Comparison of ENCODE assay signal across 14 cellular contexts in the genomic region with DNA sequence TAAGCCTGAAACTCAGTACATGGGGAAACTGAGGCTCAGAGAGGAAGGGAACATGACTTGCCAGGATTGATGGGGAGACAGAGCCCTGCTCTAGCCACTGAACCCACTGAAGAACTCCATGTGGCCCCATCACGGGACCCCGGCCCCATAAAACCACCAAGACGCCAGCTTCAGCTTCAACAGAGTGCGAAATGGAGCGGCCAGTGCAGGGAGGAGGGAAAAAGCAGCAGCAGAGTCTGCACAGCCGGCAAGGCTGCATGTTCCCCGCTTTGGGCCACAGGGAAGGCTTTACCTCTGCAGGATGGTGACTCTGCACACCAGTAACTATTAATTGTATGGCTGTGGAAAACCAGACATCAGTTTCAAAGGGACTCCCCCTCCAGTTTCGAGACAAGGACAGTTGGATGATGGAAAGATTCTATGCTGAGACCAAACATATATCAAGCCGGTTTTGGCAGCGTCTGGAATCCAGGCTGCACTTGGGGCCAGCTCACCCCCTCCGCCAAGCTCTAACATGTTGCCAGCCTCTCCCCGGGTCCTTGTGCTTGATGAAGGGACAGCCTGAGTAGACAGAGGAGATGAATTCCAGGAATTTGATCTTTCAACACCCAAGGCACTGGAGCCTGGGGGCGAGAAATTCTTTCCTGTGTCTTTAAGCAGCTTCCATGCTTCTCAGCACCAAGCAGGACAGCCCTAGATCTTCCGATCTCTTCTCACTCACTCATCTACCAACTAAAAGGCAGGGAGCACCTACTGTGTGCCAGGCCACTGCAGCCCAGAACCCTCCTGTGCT. TPM values are rescaled to one million over a fixed set of nuclear protein-coding genes. Genes with fewer than 3 reads are reported as not detected.
DNase-seq lines count a peak whose midpoint lies in the region; ATAC-seq and TF ChIP-seq lines count a peak whose summit lies in the region.
"Had no signal": no experiment of that assay in that cellular context is flagged by ENCODE, and none has a peak within 500 bp of the region (broad histone marks: within the 10 kb centered on the region; RNA-seq: fewer than 3 reads in every experiment).

No MANE protein-coding gene starts in this region.

- H3K9me3 ChIP-seq in right atrium auricular region = no peaks in the 10 kb centered on the region
- peaks cover 8% of the 10 kb centered on the region for H3K9me3 ChIP-seq in adipocyte (ENCODE audit: control insufficient read depth, low read length)
- H3K9me3 ChIP-seq in thyroid gland = no peaks in the 10 kb centered on the region

- no peaks in the 10 kb centered on the region for H3K9me3 Mint-ChIP-seq in activated CD4-positive, alpha-beta T cell treated with anti-CD3 and anti-CD28 coated beads, Interleukin-2, amount 10 ng/mL, durations not matched to agents 7 days and 5 days
- H3K9me3 Mint-ChIP-seq: CD4-positive, alpha-beta memory T cell had no signal

- CTCF ChIA-PET in activated CD4-positive, alpha-beta T cell treated with anti-CD3 and anti-CD28 coated beads, Interleukin-2, amount 10 ng/mL, durations not matched to agents 7 days and 5 days (lab: Charles Lee) = no interaction called here

- TF ChIP-seq POLR2A in thyroid gland (IDR thresholded peaks at IDR 0.05) = no peak

- no peaks in the 10 kb centered on the region for H3K27me3 ChIP-seq in right atrium auricular region
- H3K27me3 ChIP-seq in adipocyte (replicated peaks; ENCODE audit: control insufficient read depth, insufficient read depth, low read length) = peaks cover 42% of the 10 kb centered on the region
- H3K27me3 ChIP-seq in thyroid gland = no peaks in the 10 kb centered on the region

- no peak overlapping the region for H3K4me3 ChIP-seq in right atrium auricular region
- H3K4me3 ChIP-seq in adipocyte (ENCODE audit: low read length) = no peak overlapping the region
- no peak overlapping the region for H3K4me3 ChIP-seq in thyroid gland (replicated peaks in 1 of 3)

- POLR2A ChIA-PET in activated CD4-positive, alpha-beta T cell treated with anti-CD3 and anti-CD28 coated beads, Interleukin-2, amount 10 ng/mL, durations not matched to agents 7 days and 5 days (lab: Charles Lee) = no interaction called here

- 24 to 26% methylated on average over 13 to 14 of the region's 14 CpGs for WGBS in thyroid gland, 2 donors

- intact Hi-C loops in Right ventricle myocardium superior (cut with DNase I) = no loop called here
- intact Hi-C loops in thyroid gland (cut with DNase I) = no loop called here

- TF ChIP-seq CTCF in right atrium auricular region (IDR thresholded peaks at IDR 0.05) (no peak), thyroid gland (IDR thresholded peaks at IDR 0.05) (no peak)

- no peak overlapping the region for H3K27ac Mint-ChIP-seq in activated CD4-positive, alpha-beta T cell treated with anti-CD3 and anti-CD28 coated beads, Interleukin-2, amount 10 ng/mL, durations not matched to agents 7 days and 5 days
- H3K27ac Mint-ChIP-seq: CD4-positive, alpha-beta memory T cell; naive B cell had no signal

- no peaks in the 10 kb centered on the region for H3K4me1 Mint-ChIP-seq in activated CD4-positive, alpha-beta T cell treated with anti-CD3 and anti-CD28 coated beads, Interleukin-2, amount 10 ng/mL, durations not matched to agents 7 days and 5 days
- H3K4me1 Mint-ChIP-seq: CD4-positive, alpha-beta memory T cell had no signal

- H3K4me1 ChIP-seq in right atrium auricular region (no peaks in the 10 kb centered on the region), adipocyte (ENCODE audit: control insufficient read depth, insufficient read depth, low read length) (no peaks in the 10 kb centered on the region), thyroid gland (peaks cover 0 to 5% of the 10 kb centered on the region in 2 donors)

- no peak overlapping the region for H3K9ac ChIP-seq in adipocyte (ENCODE audit: low read length)

- ATAC-seq in Right ventricle myocardium superior (ENCODE audit: poor library complexity) = peak; percentile 49
- no peak for ATAC-seq in HG03280 (IDR thresholded peaks at IDR 0.05; ENCODE audit: unreplicated experiment)

- H3K36me3 ChIP-seq in right atrium auricular region = no peaks in the 10 kb centered on the region
- no peaks in the 10 kb centered on the region for H3K36me3 ChIP-seq in adipocyte (ENCODE audit: control insufficient read depth, insufficient read depth, low read length, severe bottlenecking)
- no peaks in the 10 kb centered on the region for H3K36me3 ChIP-seq in thyroid gland

- peaks cover 2% of the 10 kb centered on the region for H3K27me3 Mint-ChIP-seq in activated CD4-positive, alpha-beta T cell treated with anti-CD3 and anti-CD28 coated beads, Interleukin-2, amount 10 ng/mL, durations not matched to agents 7 days and 5 days

- DNase-seq in Right ventricle myocardium superior (no peak), right atrium auricular region (ENCODE audit: low spot score) (no peak), adipocyte (ENCODE audit: low read depth) (peak; percentile 6), kidney tubule cell (ENCODE audit: low spot score) (peak; percentile 2), thyroid gland (peak; percentile 54 to 64), mucosa of gallbladder (ENCODE audit: low spot score) (no peak)
- DNase-seq in activated CD4-positive, alpha-beta T cell treated with anti-CD3 and anti-CD28 coated beads, Interleukin-2, amount 10 ng/mL, durations not matched to agents 7 days and 5 days = no peak
- DNase-seq: activated CD4-positive, CD25-positive, alpha-beta regulatory T cell; caudate nucleus; naive B cell; NCI-H1694 treated with DMSO at 0.1 percent for 48 hours had no signal

- no peak overlapping the region for H3K4me3 Mint-ChIP-seq in activated CD4-positive, alpha-beta T cell treated with anti-CD3 and anti-CD28 coated beads, Interleukin-2, amount 10 ng/mL, durations not matched to agents 7 days and 5 days
- H3K4me3 Mint-ChIP-seq: CD4-positive, alpha-beta memory T cell; naive B cell had no signal

- H3K27ac ChIP-seq in right atrium auricular region = no peak overlapping the region
- H3K27ac ChIP-seq in thyroid gland = no peak overlapping the region

- H3K36me3 Mint-ChIP-seq in activated CD4-positive, alpha-beta T cell treated with anti-CD3 and anti-CD28 coated beads, Interleukin-2, amount 10 ng/mL, durations not matched to agents 7 days and 5 days (ENCODE audit: low read depth) = no peaks in the 10 kb centered on the region
- H3K36me3 Mint-ChIP-seq: CD4-positive, alpha-beta memory T cell; naive B cell had no signal

RNA-seq across cellular contexts. Expression of a gene that starts 55.7 kb away (rescaled TPM):
- total RNA-seq in Right ventricle myocardium superior (0.08 TPM), right atrium auricular region (under 1 TPM; 0.19 to 0.43 TPM), thyroid gland (1 to 10 TPM in 3 of 4 donors, under 1 TPM in 1; 0.81 to 4.3 (median 2.3) TPM), mucosa of gallbladder (7.9 TPM)
- 100 to 1,000 TPM; 115 to 116 TPM for total RNA-seq in activated CD4-positive, alpha-beta T cell treated with anti-CD3 and anti-CD28 coated beads, Interleukin-2, amount 10 ng/mL, durations not matched to agents 7 days and 5 days
- total RNA-seq: NCI-H460 had no signal

Comparison
In these comparisons a context has a peak if more than half of its experiments do, and no peak if none do; other contexts are left out.
1. DNase-seq: peak in adipocyte (single experiment), kidney tubule cell (single experiment) and thyroid gland (2 of 2); none in Right ventricle myocardium superior (single experiment), right atrium auricular region (single experiment), activated CD4-positive, alpha-beta T cell treated with anti-CD3 and anti-CD28 coated beads, Interleukin-2, amount 10 ng/mL, durations not matched to agents 7 days and 5 days (single experiment) and mucosa of gallbladder (single experiment).
2. RNA of a gene that starts 55.7 kb away (total RNA-seq): 115 to 116 TPM in activated CD4-positive, alpha-beta T cell treated with anti-CD3 and anti-CD28 coated beads, Interleukin-2, amount 10 ng/mL, durations not matched to agents 7 days and 5 days; 7.9 TPM in mucosa of gallbladder (single experiment), 0.81 to 4.3 TPM in thyroid gland, 0.19 to 0.43 TPM in right atrium auricular region and 0.08 TPM in Right ventricle myocardium superior (single experiment); every median in the first group is over 10 times any median in the second.